In genomic region chr2:20675701-20676352, GRCh38 we compare ENCODE assay signal across 1 cellular context.
TF ChIP-seq lines count a peak whose summit lies in the region.

No MANE protein-coding gene starts in this region.

TF ChIP-seq in HCT116, 20 proteins besides CTCF, POLR2A, EP300 and RAD21 (continued from another document):
- no peak for TF ChIP-seq ZBTB33 (IDR thresholded peaks at IDR 0.05; ENCODE audit: extremely low read depth, insufficient replicate concordance, low read length)
- no peak for TF ChIP-seq SP1 (IDR thresholded peaks at IDR 0.05; ENCODE audit: low read depth)
